ENCODE assay signal across 13 cellular contexts in the genomic region with DNA sequence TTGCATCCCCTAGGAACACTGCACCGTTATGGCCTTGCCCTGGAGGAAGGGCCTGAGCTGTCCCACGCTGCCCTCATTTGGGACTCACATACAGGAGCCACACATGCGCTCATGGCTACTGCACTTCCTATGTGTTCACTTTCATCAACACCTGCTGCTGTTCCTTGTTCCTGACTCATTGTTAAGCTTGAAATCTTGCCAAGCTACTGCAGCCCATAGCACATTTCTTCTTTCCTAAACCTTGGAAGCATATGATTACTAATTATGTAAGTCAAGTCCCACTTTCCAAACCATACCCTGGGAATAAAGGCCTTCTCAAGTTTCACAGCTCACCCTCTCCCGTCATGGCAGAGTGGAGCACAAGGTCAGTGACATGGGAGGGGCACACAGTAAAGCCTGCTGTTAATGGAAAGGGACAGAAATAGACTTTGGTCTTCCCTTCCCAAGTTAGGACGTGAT.
DNase-seq lines count a peak whose midpoint lies in the region; ATAC-seq, FAIRE-seq and TF ChIP-seq lines count a peak whose summit lies in the region.
"Had no signal": no experiment of that assay in that cellular context is flagged by ENCODE, and none has a peak within 500 bp of the region (broad histone marks: within the 10 kb centered on the region; RNA-seq: fewer than 3 reads in every experiment).

No MANE protein-coding gene starts in this region.

- H2BK20ac ChIP-seq in H1 (ENCODE audit: low read length), result no peak overlapping the region

- WGBS in H1 (ENCODE audit: extremely low coverage in 1 of 2, insufficient coverage in 1 of 2, insufficient read length in 1 of 2, insufficient replicate concordance in 2 of 2, low coverage in 1 of 2, low lambda C conversion rate in 2 of 2, missing lambda C conversion rate in 1 of 2), 2 experiments, result 75% methylated on average over 5 of the region's 5 CpGs; no CpG with 5 or more reads in 1 of the 2 experiments

- no peak overlapping the region for H4K91ac ChIP-seq in H1 (replicated peaks; ENCODE audit: insufficient read length, low read length)

- H3K23ac ChIP-seq in H1 (ENCODE audit: insufficient read length), result no peak overlapping the region

- FAIRE-seq in H1 (lab: Jason Lieb, UNC), result no peak
- FAIRE-seq: kidney had no signal

- peak; percentile 96 for DNase-seq in HT1080 (ENCODE audit: low read depth)
- DNase-seq in NCI-H2227 treated with DMSO at 0.1 percent for 48 hours (lab: John Stamatoyannopoulos, UW), result peak; percentile 43
- no peak for DNase-seq in H1 (ENCODE audit: low read depth in 1 of 2, low spot score in 2 of 2)
- peak; percentile 42 for DNase-seq in occipital lobe (lab: John Stamatoyannopoulos, UW)
- no peak for DNase-seq in NCI-H1436 treated with DMSO at 0.1 percent for 48 hours (lab: John Stamatoyannopoulos, UW)
- no peak for DNase-seq in islet precursor cell
- DNase-seq: activated naive CD4-positive, alpha-beta T cell treated with anti-CD3 and anti-CD28 coated beads, Interleukin-2, amount 10 ng/mL, durations not matched to agents 7 days and 5 days; CD4-positive, CD25-positive, alpha-beta regulatory T cell; cortex of kidney; kidney; NCI-H2081 treated with DMSO at 0.1 percent for 48 hours had no signal

- H3K9ac ChIP-seq in H1 (replicated peaks in 1 of 4; ENCODE audit: extremely low read depth in 1 of 4, low read depth in 3 of 4, low read length in 3 of 4), result no peak overlapping the region

- 0 out of 2 replicates have a peak overlapping the region, but pooled peaks have one; percentile 32 for H2BK15ac ChIP-seq in H1 (ENCODE audit: low read length)

- no peak overlapping the region for H2AK5ac ChIP-seq in H1 (ENCODE audit: low read depth, low read length)

- no peaks in the 10 kb centered on the region for H3K36me3 ChIP-seq in H1 (ENCODE audit: control insufficient read depth in 2 of 4, insufficient read depth in 4 of 4, low read length in 3 of 4)

- H2AFZ ChIP-seq in H1 (ENCODE audit: low read length), result 0 out of 2 replicates have a peak overlapping the region, but pooled peaks have one; percentile 29

- no peak overlapping the region for H3K4me3 ChIP-seq in H1 (ENCODE audit: extremely low read depth in 1 of 4, insufficient read depth in 2 of 4, low read depth in 3 of 4, low read length in 4 of 4)

- POLR2A ChIA-PET in H1 (lab: Charles Lee; ENCODE audit: partially characterized antibody), result no interaction called here

- no peaks in the 10 kb centered on the region; the same call in 1 of the 2 replicates for H3K79me1 ChIP-seq in H1 (ENCODE audit: low read depth, low read length)

- no peak for TF ChIP-seq CTCF in H1 (IDR thresholded peaks at IDR 0.05; ENCODE audit: control extremely low read depth in 1 of 3, insufficient read depth in 1 of 3, low read depth in 1 of 3, low read length in 3 of 3)

- TF ChIP-seq RAD21 in H1 (IDR thresholded peaks at IDR 0.05 in 1 of 2, conservative IDR thresholded peaks at IDR 0.05 in 1 of 2; ENCODE audit: low read depth in 2 of 2, low read length in 2 of 2), result no peak

- H3K23me2 ChIP-seq in H1 (ENCODE audit: low read depth, low read length), result no peaks in the 10 kb centered on the region

- no peaks in the 10 kb centered on the region for H3K79me2 ChIP-seq in H1 (ENCODE audit: control insufficient read depth in 1 of 2, insufficient read depth in 2 of 2, low read length in 2 of 2)

- H3K27me3 ChIP-seq in H1 (replicated peaks in 1 of 4; ENCODE audit: control insufficient read depth in 3 of 4, extremely low read depth in 1 of 4, insufficient read depth in 3 of 4, low read length in 3 of 4), result no peaks in the 10 kb centered on the region

- no peak overlapping the region for H3K56ac ChIP-seq in H1 (replicated peaks; ENCODE audit: insufficient read length, low read depth, low read length)

- ATAC-seq in HG02763 (IDR thresholded peaks at IDR 0.05; ENCODE audit: unreplicated experiment) (no peak), GM21528 (IDR thresholded peaks at IDR 0.05; ENCODE audit: low FRiP score, unreplicated experiment) (no peak)

- no peaks in the 10 kb centered on the region for H3K4me1 ChIP-seq in H1 (replicated peaks in 1 of 4; ENCODE audit: control insufficient read depth in 3 of 4, insufficient read depth in 4 of 4, low read length in 3 of 4)

- CTCF ChIA-PET in H1 (lab: Charles Lee; ENCODE audit: partially characterized antibody), result no interaction called here

- no peak overlapping the region for H4K5ac ChIP-seq in H1 (ENCODE audit: insufficient read length, low read depth, low read length)

- H2BK120ac ChIP-seq in H1 (replicated peaks; ENCODE audit: low read depth, low read length), result no peak overlapping the region

- no peak overlapping the region for H2BK5ac ChIP-seq in H1 (ENCODE audit: low read depth, low read length)

- TF ChIP-seq POLR2A in H1 (IDR thresholded peaks at IDR 0.05; ENCODE audit: control extremely low read depth in 1 of 2, low read depth in 2 of 2, low read length in 2 of 2), result no peak

- H3K14ac ChIP-seq in H1 (ENCODE audit: insufficient read length), result no peak overlapping the region

- H2BK12ac ChIP-seq in H1 (ENCODE audit: low read depth, low read length), result no peak overlapping the region

- no peaks in the 10 kb centered on the region for H4K20me1 ChIP-seq in H1 (replicated peaks in 1 of 2; ENCODE audit: control insufficient read depth in 1 of 2, insufficient read depth in 2 of 2, low read length in 2 of 2)

- no peak overlapping the region for H3K4ac ChIP-seq in H1 (replicated peaks; ENCODE audit: insufficient read length, low read depth, low read length)

- H4K8ac ChIP-seq in H1 (ENCODE audit: extremely low read depth, insufficient read depth, low read length), result no peak overlapping the region

- H3K4me2 ChIP-seq in H1 (ENCODE audit: insufficient read depth in 1 of 2, low read depth in 2 of 2, low read length in 2 of 2), result no peak overlapping the region

- TF ChIP-seq EP300 in H1 (IDR thresholded peaks at IDR 0.05; ENCODE audit: borderline replicate concordance in 1 of 2, low read depth in 2 of 2, low read length in 2 of 2), result no peak

- H3K27ac ChIP-seq in H1 (ENCODE audit: low read depth, low read length), result no peak overlapping the region

- H3K9me3 ChIP-seq in H1 (ENCODE audit: insufficient read depth in 2 of 2, low read depth in 1 of 2, low read length in 1 of 2), result no peaks in the 10 kb centered on the region

- H3K18ac ChIP-seq in H1 (ENCODE audit: extremely low read depth, low read length), result no peak overlapping the region

TF ChIP-seq in H1, 55 proteins besides CTCF, POLR2A, EP300 and RAD21 (continues in another document):
- TF ChIP-seq JUN (IDR thresholded peaks at IDR 0.05; ENCODE audit: low read depth, low read length), result no peak
- no peak for TF ChIP-seq ZNF274 (IDR thresholded peaks at IDR 0.05; ENCODE audit: borderline replicate concordance, extremely low read depth, low read length)
- TF ChIP-seq BACH1 (IDR thresholded peaks at IDR 0.05; ENCODE audit: low read length), result no peak
- no peak for TF ChIP-seq NANOG (IDR thresholded peaks at IDR 0.05; ENCODE audit: insufficient read depth, low read depth, low read length, poor library complexity, severe bottlenecking)
- no peak for TF ChIP-seq SIX5 (IDR thresholded peaks at IDR 0.05; ENCODE audit: low read depth, low read length)
- no peak for TF ChIP-seq SP2 (IDR thresholded peaks at IDR 0.05; ENCODE audit: low read length)
- TF ChIP-seq SAP30 (IDR thresholded peaks at IDR 0.05; ENCODE audit: insufficient read depth, insufficient replicate concordance, low read length), result no peak
- TF ChIP-seq ASH2L (IDR thresholded peaks at IDR 0.05; ENCODE audit: low read length), result no peak

Comparison
In these comparisons a context has a peak if more than half of its experiments do, and no peak if none do; other contexts are left out.
1. DNase-seq: peak in HT1080 (single experiment), NCI-H2227 treated with DMSO at 0.1 percent for 48 hours (single experiment) and occipital lobe (single experiment); none in H1 (0 of 2), NCI-H1436 treated with DMSO at 0.1 percent for 48 hours (single experiment) and islet precursor cell (single experiment).